In genomic region chr1:103953386-103953785, GRCh38 we compare ENCODE assay signal across 22 cellular contexts.
A peak's percentile ranks its signal among the peaks of the same experiment; 100 is the strongest.
DNase-seq lines count a peak whose midpoint lies in the region; ATAC-seq, FAIRE-seq and TF ChIP-seq lines count a peak whose summit lies in the region.
"Had no signal": no experiment of that assay in that cellular context is flagged by ENCODE, and none has a peak within 500 bp of the region (broad histone marks: within the 10 kb centered on the region; RNA-seq: fewer than 3 reads in every experiment).

No MANE protein-coding gene starts in this region.

- 91 to 100% methylated on average over 1 to 4 of the region's 4 CpGs for WGBS in H1 (ENCODE audit: extremely low coverage in 1 of 2, insufficient coverage in 1 of 2, insufficient read length in 1 of 2, insufficient replicate concordance in 2 of 2, low coverage in 1 of 2, low lambda C conversion rate in 2 of 2, missing lambda C conversion rate in 1 of 2), 2 experiments

- TF ChIP-seq CTCF in DND-41 (IDR thresholded peaks at IDR 0.05; ENCODE audit: borderline replicate concordance, extremely low read depth, low read length, poor library complexity, severe bottlenecking): peak; percentile 44
- TF ChIP-seq CTCF in Panc1 (IDR thresholded peaks at IDR 0.05): peak; percentile 44; the same call in 1 of the 2 replicates
- peak in 1 of 3 experiments; percentile 19; a peak in 2 of 4 replicates for TF ChIP-seq CTCF in H1 (IDR thresholded peaks at IDR 0.05; ENCODE audit: control extremely low read depth in 1 of 3, insufficient read depth in 1 of 3, low read depth in 1 of 3, low read length in 3 of 3)

- no peaks in the 10 kb centered on the region for H3K27me3 Mint-ChIP-seq in activated CD4-positive, alpha-beta T cell treated with anti-CD3 and anti-CD28 coated beads, Interleukin-2, amount 10 ng/mL, durations not matched to agents 24 days and 14 days
- H3K27me3 Mint-ChIP-seq: CD4-positive, CD25-positive, alpha-beta regulatory T cell had no signal

- H3K56ac ChIP-seq in H1 (replicated peaks; ENCODE audit: insufficient read length, low read depth, low read length): no peak overlapping the region

- H3K4me1 ChIP-seq in DND-41 (ENCODE audit: insufficient read depth, low read length) (no peaks in the 10 kb centered on the region), Panc1 (ENCODE audit: control insufficient read depth, insufficient read depth, low read length) (no peaks in the 10 kb centered on the region), H1 (replicated peaks in 1 of 4; ENCODE audit: control insufficient read depth in 3 of 4, insufficient read depth in 4 of 4, low read length in 3 of 4) (no peaks in the 10 kb centered on the region)

- H4K20me1 ChIP-seq in DND-41 (ENCODE audit: insufficient read depth, low read length) (no peaks in the 10 kb centered on the region), H1 (replicated peaks in 1 of 2; ENCODE audit: control insufficient read depth in 1 of 2, insufficient read depth in 2 of 2, low read length in 2 of 2) (no peaks in the 10 kb centered on the region)

- no peak overlapping the region for H3K27ac ChIP-seq in DND-41 (ENCODE audit: low read length)
- H3K27ac ChIP-seq in Panc1 (ENCODE audit: low read length): no peak overlapping the region
- H3K27ac ChIP-seq in H1 (ENCODE audit: low read depth, low read length): no peak overlapping the region

- no peaks in the 10 kb centered on the region for H3K9me3 ChIP-seq in DND-41 (ENCODE audit: insufficient read depth, low read length, severe bottlenecking)
- H3K9me3 ChIP-seq in Panc1 (ENCODE audit: control insufficient read depth, insufficient read depth, low read depth, low read length): 0 out of 2 replicates have a peak, but pooled peaks cover under 1% of the 10 kb centered on the region
- no peaks in the 10 kb centered on the region for H3K9me3 ChIP-seq in H1 (ENCODE audit: insufficient read depth in 2 of 2, low read depth in 1 of 2, low read length in 1 of 2)
- H3K9me3 ChIP-seq: SK-N-SH had no signal

- H2BK15ac ChIP-seq in H1 (ENCODE audit: low read length): no peak overlapping the region

- H3K18ac ChIP-seq in H1 (ENCODE audit: extremely low read depth, low read length): no peak overlapping the region

- H3K23me2 ChIP-seq in H1 (ENCODE audit: low read depth, low read length): no peaks in the 10 kb centered on the region

- no peaks in the 10 kb centered on the region for H3K4me1 Mint-ChIP-seq in activated CD4-positive, alpha-beta T cell treated with anti-CD3 and anti-CD28 coated beads, Interleukin-2, amount 10 ng/mL, durations not matched to agents 24 days and 14 days
- H3K4me1 Mint-ChIP-seq: CD4-positive, CD25-positive, alpha-beta regulatory T cell had no signal

- no peak overlapping the region for H3K4me3 Mint-ChIP-seq in activated CD4-positive, alpha-beta T cell treated with anti-CD3 and anti-CD28 coated beads, Interleukin-2, amount 10 ng/mL, durations not matched to agents 24 days and 14 days
- H3K4me3 Mint-ChIP-seq: CD4-positive, CD25-positive, alpha-beta regulatory T cell had no signal

- no peak overlapping the region for H2BK120ac ChIP-seq in H1 (replicated peaks; ENCODE audit: low read depth, low read length)

- H3K4me2 ChIP-seq in DND-41 (ENCODE audit: insufficient read depth, low read length): no peak overlapping the region
- H3K4me2 ChIP-seq in H1 (ENCODE audit: insufficient read depth in 1 of 2, low read depth in 2 of 2, low read length in 2 of 2): no peak overlapping the region
- H3K4me2 ChIP-seq: SK-N-SH had no signal

- no peak overlapping the region for H4K8ac ChIP-seq in H1 (ENCODE audit: extremely low read depth, insufficient read depth, low read length)

- H2BK12ac ChIP-seq in H1 (ENCODE audit: low read depth, low read length): no peak overlapping the region

- peak; percentile 4 for DNase-seq in NCI-H345 (lab: John Stamatoyannopoulos, UW)
- no peak for DNase-seq in NCI-H345 treated with DMSO at 0.1 percent for 48 hours (lab: John Stamatoyannopoulos, UW; ENCODE audit: unreplicated experiment)
- DNase-seq in DND-41: no peak
- no peak for DNase-seq in Panc1 (ENCODE audit: low read depth, low spot score)
- no peak for DNase-seq in H1 (ENCODE audit: low read depth in 1 of 2, low spot score in 2 of 2)
- no peak for DNase-seq in activated CD4-positive, alpha-beta T cell treated with anti-CD3 and anti-CD28 coated beads, Interleukin-2, amount 10 ng/mL, durations not matched to agents 24 days and 14 days
- DNase-seq: 8988T; ACHN; CD4-positive, CD25-positive, alpha-beta regulatory T cell; DMS153; Karpas-422; NCI-H1092; NCI-H1417 treated with DMSO at 0.1 percent for 48 hours; NCI-H187 treated with DMSO at 0.1 percent for 48 hours; NCI-H2107; NCI-H446 treated with DMSO at 0.1 percent for 48 hours; NCI-H526; SIG-M5; SK-N-SH; SW 1271 had no signal

- intact Hi-C loops in Panc1 (cut with micrococcal nuclease; ENCODE audit: unreplicated experiment): loop anchor here (1.0 to 10.0 kb wide), 2 partner anchors 12 to 311 kb away; no protein-coding TSS in a partner anchor
- intact Hi-C loops in activated CD4-positive, alpha-beta T cell treated with anti-CD3 and anti-CD28 coated beads, Interleukin-2, amount 10 ng/mL, durations not matched to agents 24 days and 14 days (cut with micrococcal nuclease): no loop called here

- H3K9ac ChIP-seq in DND-41 (ENCODE audit: low read depth, low read length): no peak overlapping the region
- H3K9ac ChIP-seq in H1 (replicated peaks in 1 of 4; ENCODE audit: extremely low read depth in 1 of 4, low read depth in 3 of 4, low read length in 3 of 4): no peak overlapping the region
- H3K9ac ChIP-seq: SK-N-SH had no signal

- TF ChIP-seq EP300 in H1 (IDR thresholded peaks at IDR 0.05; ENCODE audit: borderline replicate concordance in 1 of 2, low read depth in 2 of 2, low read length in 2 of 2): no peak

- POLR2A ChIA-PET in Panc1 (lab: Charles Lee): no interaction called here
- POLR2A ChIA-PET in H1 (lab: Charles Lee; ENCODE audit: partially characterized antibody): no interaction called here

- H4K91ac ChIP-seq in H1 (replicated peaks; ENCODE audit: insufficient read length, low read length): no peak overlapping the region

- TF ChIP-seq POLR2A in H1 (IDR thresholded peaks at IDR 0.05; ENCODE audit: control extremely low read depth in 1 of 2, low read depth in 2 of 2, low read length in 2 of 2): no peak

- no peak overlapping the region for H2BK5ac ChIP-seq in H1 (ENCODE audit: low read depth, low read length)

- H3K36me3 ChIP-seq in DND-41 (ENCODE audit: insufficient read depth, low read length) (no peaks in the 10 kb centered on the region), Panc1 (ENCODE audit: control insufficient read depth, insufficient read depth, low read length) (no peaks in the 10 kb centered on the region), H1 (ENCODE audit: control insufficient read depth in 2 of 4, insufficient read depth in 4 of 4, low read length in 3 of 4) (no peaks in the 10 kb centered on the region)

- no peak overlapping the region for H2AK5ac ChIP-seq in H1 (ENCODE audit: low read depth, low read length)

- in situ Hi-C loops in Panc1 (cut with HindIII; ENCODE audit: low pct_unique_long_range_greater_than_20kb, low sequenced_read_pairs): no loop called here

- H2BK20ac ChIP-seq in H1 (ENCODE audit: low read length): no peak overlapping the region

- no peak overlapping the region for H3K4me3 ChIP-seq in DND-41 (ENCODE audit: low read depth in 1 of 2, low read length in 2 of 2)
- no peak overlapping the region for H3K4me3 ChIP-seq in Panc1 (ENCODE audit: low read depth in 2 of 2, low read length in 2 of 2)
- H3K4me3 ChIP-seq in H1 (ENCODE audit: extremely low read depth in 1 of 4, insufficient read depth in 2 of 4, low read depth in 3 of 4, low read length in 4 of 4): no peak overlapping the region
- H3K4me3 ChIP-seq: GM12878 had no signal

- H3K36me3 Mint-ChIP-seq in activated CD4-positive, alpha-beta T cell treated with anti-CD3 and anti-CD28 coated beads, Interleukin-2, amount 10 ng/mL, durations not matched to agents 24 days and 14 days (ENCODE audit: low read depth): no peaks in the 10 kb centered on the region
- H3K36me3 Mint-ChIP-seq: CD4-positive, CD25-positive, alpha-beta regulatory T cell had no signal

- H3K4ac ChIP-seq in H1 (replicated peaks; ENCODE audit: insufficient read length, low read depth, low read length): no peak overlapping the region

- CTCF ChIA-PET in Panc1 (lab: Charles Lee) (no interaction called here), H1 (lab: Charles Lee; ENCODE audit: partially characterized antibody) (interaction anchor here (0.6 to 2.1 kb wide), 6 partner anchors 12 to 210 kb away, joined by 3 to 10 read pairs (median 3); no protein-coding TSS in a partner anchor)

- FAIRE-seq in H1 (lab: Jason Lieb, UNC): no peak
- FAIRE-seq: GM12878 had no signal

- H3K14ac ChIP-seq in H1 (ENCODE audit: insufficient read length): no peak overlapping the region

- no peaks in the 10 kb centered on the region for H3K79me2 ChIP-seq in DND-41 (ENCODE audit: insufficient read depth, low read length)
- H3K79me2 ChIP-seq in H1 (ENCODE audit: control insufficient read depth in 1 of 2, insufficient read depth in 2 of 2, low read length in 2 of 2): no peaks in the 10 kb centered on the region

- H3K27me3 ChIP-seq in DND-41 (ENCODE audit: insufficient read depth, low read length, poor library complexity) (no peaks in the 10 kb centered on the region), Panc1 (ENCODE audit: control insufficient read depth, insufficient read depth, low read length) (no peaks in the 10 kb centered on the region), H1 (replicated peaks in 1 of 4; ENCODE audit: control insufficient read depth in 3 of 4, extremely low read depth in 1 of 4, insufficient read depth in 3 of 4, low read length in 3 of 4) (no peaks in the 10 kb centered on the region)

- H3K79me1 ChIP-seq in H1 (ENCODE audit: low read depth, low read length): no peaks in the 10 kb centered on the region

- ATAC-seq in DND-41 (ENCODE audit: insufficient read depth, low read depth) (no peak), Panc1 (no peak), GM21717 (IDR thresholded peaks at IDR 0.05; ENCODE audit: unreplicated experiment) (no peak)
- ATAC-seq: GM12878 had no signal

- no peak overlapping the region for H2AFZ ChIP-seq in DND-41 (ENCODE audit: low read depth, low read length)
- H2AFZ ChIP-seq in H1 (ENCODE audit: low read length): no peak overlapping the region

- no TSS peak for BruUV-seq in Panc1 (replicated peaks; lab: Mats Ljungman, UMichigan)

- H3K27ac Mint-ChIP-seq in activated CD4-positive, alpha-beta T cell treated with anti-CD3 and anti-CD28 coated beads, Interleukin-2, amount 10 ng/mL, durations not matched to agents 24 days and 14 days: no peak overlapping the region
- H3K27ac Mint-ChIP-seq: CD4-positive, CD25-positive, alpha-beta regulatory T cell had no signal

- peak; percentile 25 to 34; a peak in 3 of 4 replicates for TF ChIP-seq RAD21 in H1 (IDR thresholded peaks at IDR 0.05 in 1 of 2, conservative IDR thresholded peaks at IDR 0.05 in 1 of 2; ENCODE audit: low read depth in 2 of 2, low read length in 2 of 2)

- no peak overlapping the region for H3K23ac ChIP-seq in H1 (ENCODE audit: insufficient read length)

- no peak overlapping the region for H4K5ac ChIP-seq in H1 (ENCODE audit: insufficient read length, low read depth, low read length)

- H3K9me3 Mint-ChIP-seq in activated CD4-positive, alpha-beta T cell treated with anti-CD3 and anti-CD28 coated beads, Interleukin-2, amount 10 ng/mL, durations not matched to agents 24 days and 14 days: no peaks in the 10 kb centered on the region

TF ChIP-seq in H1, 55 proteins besides CTCF, POLR2A, EP300 and RAD21 (continues in another document):
- no peak for TF ChIP-seq SP1 (IDR thresholded peaks at IDR 0.05; ENCODE audit: low read depth, low read length)
